In genomic region chr14:50819307-50819706, GRCh38 we compare ENCODE assay signal across 12 cellular contexts. TPM values are rescaled to one million over a fixed set of nuclear protein-coding genes. Genes with fewer than 3 reads are reported as not detected.
A peak's percentile ranks its signal among the peaks of the same experiment; 100 is the strongest.
DNase-seq lines count a peak whose midpoint lies in the region; ATAC-seq and TF ChIP-seq lines count a peak whose summit lies in the region.
"Not testable (repeated sequence)": the region's sequence is repeated elsewhere in the genome, so short reads cannot be mapped to it uniquely, and the experiment has no call there.
"Had no signal": no experiment of that assay in that cellular context is flagged by ENCODE, and none has a peak within 500 bp of the region (broad histone marks: within the 10 kb centered on the region; RNA-seq: fewer than 3 reads in every experiment).

No MANE protein-coding gene starts in this region.

- H3K9me3 Mint-ChIP-seq in CD4-positive, alpha-beta T cell; immature natural killer cell: not testable (repeated sequence)
- peaks cover 10% of the 10 kb centered on the region for H3K9me3 Mint-ChIP-seq in activated CD4-positive, alpha-beta T cell treated with anti-CD3 and anti-CD28 coated beads for 36 hours (ENCODE audit: low read depth)
- H3K9me3 Mint-ChIP-seq in activated naive CD8-positive, alpha-beta T cell treated with anti-CD3 and anti-CD28 coated beads for 36 hours = peaks cover 15% of the 10 kb centered on the region
- H3K9me3 Mint-ChIP-seq in stimulated activated naive B cell treated with anti-CD40 and anti-IgM and Interleukin-4, amounts not matched to agents 10 μg/mL and 1 μg/mL and 100 μg/mL, for 72 hours = peaks cover 7 to 10% of the 10 kb centered on the region in 2 donors

- not testable (repeated sequence) for TF ChIP-seq EP300 in neural cell (conservative IDR thresholded peaks at IDR 0.05; ENCODE audit: poor library complexity, severe bottlenecking)

- H3K36me3 ChIP-seq in Karpas-422 (ENCODE audit: insufficient read depth, low read length) = peaks cover 22% of the 10 kb centered on the region
- H3K36me3 ChIP-seq in neural cell (ENCODE audit: insufficient read depth, low read length) = not testable (repeated sequence)

- TF ChIP-seq CTCF in CD4-positive, alpha-beta T cell (IDR thresholded peaks at IDR 0.05); neural cell (IDR thresholded peaks at IDR 0.05; ENCODE audit: poor library complexity, severe bottlenecking): not testable (repeated sequence)

- H4K20me1 ChIP-seq in Karpas-422 (ENCODE audit: insufficient read depth, low read depth, low read length) = peaks cover 10% of the 10 kb centered on the region
- not testable (repeated sequence) for H4K20me1 ChIP-seq in neural cell (ENCODE audit: insufficient read depth)

- H3F3A ChIP-seq in neural cell (ENCODE audit: insufficient read depth, low read length, poor library complexity, severe bottlenecking) = not testable (repeated sequence)

- H3K36me3 Mint-ChIP-seq in CD4-positive, alpha-beta T cell (ENCODE audit: low read depth) = peaks cover 53% of the 10 kb centered on the region
- peaks cover 48% of the 10 kb centered on the region for H3K36me3 Mint-ChIP-seq in activated CD4-positive, alpha-beta T cell treated with anti-CD3 and anti-CD28 coated beads for 36 hours (ENCODE audit: low read depth)
- H3K36me3 Mint-ChIP-seq in activated naive CD8-positive, alpha-beta T cell treated with anti-CD3 and anti-CD28 coated beads for 36 hours = peaks cover 59% of the 10 kb centered on the region
- H3K36me3 Mint-ChIP-seq in immature natural killer cell = peaks cover 4 to 13% (median 8%) of the 10 kb centered on the region in 3 donors
- peaks cover 62 to 73% of the 10 kb centered on the region in 2 donors for H3K36me3 Mint-ChIP-seq in stimulated activated naive B cell treated with anti-CD40 and anti-IgM and Interleukin-4, amounts not matched to agents 10 μg/mL and 1 μg/mL and 100 μg/mL, for 72 hours

- not testable (repeated sequence) for TF ChIP-seq RAD21 in neural cell (conservative IDR thresholded peaks at IDR 0.05)

- H3K4me1 Mint-ChIP-seq in CD4-positive, alpha-beta T cell (ENCODE audit: low read depth) = peaks cover 88% of the 10 kb centered on the region
- peaks cover 72% of the 10 kb centered on the region for H3K4me1 Mint-ChIP-seq in activated CD4-positive, alpha-beta T cell treated with anti-CD3 and anti-CD28 coated beads for 36 hours
- H3K4me1 Mint-ChIP-seq in activated naive CD8-positive, alpha-beta T cell treated with anti-CD3 and anti-CD28 coated beads for 36 hours = peaks cover 76% of the 10 kb centered on the region
- H3K4me1 Mint-ChIP-seq in immature natural killer cell = peaks cover 69 to 72% of the 10 kb centered on the region in 2 donors
- H3K4me1 Mint-ChIP-seq in stimulated activated naive B cell treated with anti-CD40 and anti-IgM and Interleukin-4, amounts not matched to agents 10 μg/mL and 1 μg/mL and 100 μg/mL, for 72 hours = peaks cover 58 to 83% of the 10 kb centered on the region in 2 donors

- H3K4me3 Mint-ChIP-seq in CD4-positive, alpha-beta T cell = peak overlapping the region; percentile 34
- H3K4me3 Mint-ChIP-seq in activated CD4-positive, alpha-beta T cell treated with anti-CD3 and anti-CD28 coated beads for 36 hours; activated naive CD8-positive, alpha-beta T cell treated with anti-CD3 and anti-CD28 coated beads for 36 hours: not testable (repeated sequence)
- H3K4me3 Mint-ChIP-seq in immature natural killer cell = peak overlapping the region in 1 of 5 donors; percentile 43
- H3K4me3 Mint-ChIP-seq in stimulated activated naive B cell treated with anti-CD40 and anti-IgM and Interleukin-4, amounts not matched to agents 10 μg/mL and 1 μg/mL and 100 μg/mL, for 72 hours = peak overlapping the region; percentile 18 to 33

- H3K9ac ChIP-seq in Karpas-422 (ENCODE audit: low read length); neural cell (ENCODE audit: low read length): not testable (repeated sequence)

- not testable (repeated sequence) for H3K9me2 ChIP-seq in Karpas-422 (replicated peaks; ENCODE audit: insufficient read depth, low read length); neural cell (ENCODE audit: insufficient read depth, low read length)

- H3K79me2 ChIP-seq in Karpas-422 (ENCODE audit: low read length) (peaks cover 71% of the 10 kb centered on the region), neural cell (replicated peaks; ENCODE audit: insufficient read depth, low read length) (peaks cover 89% of the 10 kb centered on the region)

- H3K27me3 ChIP-seq in CD4-positive, alpha-beta T cell (ENCODE audit: control insufficient read depth, insufficient read depth, low read length); Karpas-422 (ENCODE audit: low read length); neural cell (ENCODE audit: insufficient read depth, low read depth, low read length): not testable (repeated sequence)

- not testable (repeated sequence) for H3K9me3 ChIP-seq in CD4-positive, alpha-beta T cell (ENCODE audit: control insufficient read depth, low read length); Karpas-422 (ENCODE audit: low read length); neural cell (ENCODE audit: low read length)

- POLR2A ChIA-PET in CD4-positive, alpha-beta T cell (lab: Charles Lee) = interaction anchor here (0.9 to 1.1 kb wide), 2 partner anchors 20 to 41 kb away, joined by 3 to 4 read pairs; no protein-coding TSS in a partner anchor
- POLR2A ChIA-PET in activated CD4-positive, alpha-beta T cell treated with anti-CD3 and anti-CD28 coated beads for 36 hours (lab: Charles Lee) = not testable (repeated sequence)

- H3K27ac Mint-ChIP-seq in CD4-positive, alpha-beta T cell = peak overlapping the region; percentile 83
- H3K27ac Mint-ChIP-seq in activated CD4-positive, alpha-beta T cell treated with anti-CD3 and anti-CD28 coated beads for 36 hours = peak overlapping the region; percentile 76
- H3K27ac Mint-ChIP-seq in activated naive CD8-positive, alpha-beta T cell treated with anti-CD3 and anti-CD28 coated beads for 36 hours = peak overlapping the region; percentile 77
- H3K27ac Mint-ChIP-seq in immature natural killer cell = peak overlapping the region in 5 of 6 donors; percentile 74 to 92 (median 83)
- peak overlapping the region; percentile 73 for H3K27ac Mint-ChIP-seq in stimulated activated naive B cell treated with anti-CD40 and anti-IgM and Interleukin-4, amounts not matched to agents 10 μg/mL and 1 μg/mL and 100 μg/mL, for 72 hours

- not testable (repeated sequence) for H3K4me2 ChIP-seq in Karpas-422 (ENCODE audit: low read depth, low read length, poor library complexity, severe bottlenecking); neural cell (ENCODE audit: low read length)

- intact Hi-C loops in CD4-positive, alpha-beta T cell (cut with DNase I, micrococcal nuclease) = loop anchor here in 1 of 2 experiments (2.0 kb wide), 1 partner anchor 13 kb away; no protein-coding TSS in a partner anchor
- intact Hi-C loops in activated CD4-positive, alpha-beta T cell treated with anti-CD3 and anti-CD28 coated beads for 36 hours (cut with DNase I, micrococcal nuclease) = loop anchor here in 1 of 2 experiments (1.0 kb wide), 1 partner anchor 32 kb away; no protein-coding TSS in a partner anchor

- H3K4me1 ChIP-seq in Karpas-422 (ENCODE audit: low read length) = peaks cover 62% of the 10 kb centered on the region

- H3K27me3 Mint-ChIP-seq in CD4-positive, alpha-beta T cell; activated CD4-positive, alpha-beta T cell treated with anti-CD3 and anti-CD28 coated beads for 36 hours; activated naive CD8-positive, alpha-beta T cell treated with anti-CD3 and anti-CD28 coated beads for 36 hours; immature natural killer cell (ENCODE audit: low read depth in 3 of 3); stimulated activated naive B cell treated with anti-CD40 and anti-IgM and Interleukin-4, amounts not matched to agents 10 μg/mL and 1 μg/mL and 100 μg/mL, for 72 hours: not testable (repeated sequence)

- CTCF ChIA-PET in CD4-positive, alpha-beta T cell (lab: Charles Lee) = not testable (repeated sequence)
- CTCF ChIA-PET in activated CD4-positive, alpha-beta T cell treated with anti-CD3 and anti-CD28 coated beads for 36 hours (lab: Charles Lee) = interaction anchor here (0.6 to 1.8 kb wide), 4 partner anchors 9 to 295 kb away, joined by 3 to 6 read pairs (median 4); no protein-coding TSS in a partner anchor

- not testable (repeated sequence) for H3K27ac ChIP-seq in CD4-positive, alpha-beta T cell (ENCODE audit: low read depth, low read length)
- H3K27ac ChIP-seq in Karpas-422 (ENCODE audit: low read length) = 0 out of 2 replicates have a peak overlapping the region, but pooled peaks have one; percentile 17
- H3K27ac ChIP-seq in neural cell (ENCODE audit: low read length) = peak overlapping the region; percentile 1

- H3K4me3 ChIP-seq in Karpas-422 (ENCODE audit: low read length); neural cell (ENCODE audit: low read length): not testable (repeated sequence)

- DNase-seq in CD4-positive, alpha-beta T cell; Karpas-422; immature natural killer cell; stimulated activated naive B cell treated with anti-CD40 and anti-IgM and Interleukin-4, amounts not matched to agents 10 μg/mL and 1 μg/mL and 100 μg/mL, for 72 hours: not testable (repeated sequence)
- peak; percentile 54 for DNase-seq in activated CD4-positive, alpha-beta T cell treated with anti-CD3 and anti-CD28 coated beads for 36 hours
- peak; percentile 33 to 35 for DNase-seq in activated T-cell treated with anti-CD3 and anti-CD28 coated beads, Interleukin-2, amount 50 U/mL, for 48 hours
- peak; percentile 18 for DNase-seq in activated naive CD8-positive, alpha-beta T cell treated with anti-CD3 and anti-CD28 coated beads for 36 hours

- H2AFZ ChIP-seq in Karpas-422 (ENCODE audit: low read length); neural cell (ENCODE audit: low read depth, low read length): not testable (repeated sequence)

- not testable (repeated sequence) for ATAC-seq in CD4-positive, alpha-beta T cell (ENCODE audit: poor library complexity); stimulated activated naive B cell treated with anti-CD40 and anti-IgM and Interleukin-4, amounts not matched to agents 10 μg/mL and 1 μg/mL and 100 μg/mL, for 72 hours (replicated peaks)
- ATAC-seq in activated CD4-positive, alpha-beta T cell treated with anti-CD3 and anti-CD28 coated beads for 36 hours = peak; percentile 43

RNA-seq across cellular contexts. Expression of gene NIN, which starts 11.7 kb away (rescaled TPM):
- 10 to 100 TPM; 96.8 to 98.5 TPM for total RNA-seq in CD4-positive, alpha-beta T cell
- 59.4 and 85.6 TPM in 2 replicates for total RNA-seq in Karpas-422 (2014; rRNA removed; shearing (Covaris generic); ENCODE audit: low replicate concordance)
- total RNA-seq in activated CD4-positive, alpha-beta T cell treated with anti-CD3 and anti-CD28 coated beads for 36 hours = 10 to 100 TPM; 47.5 to 53.8 TPM
- total RNA-seq in activated naive CD8-positive, alpha-beta T cell treated with anti-CD3 and anti-CD28 coated beads for 36 hours = 10 to 100 TPM; 66.6 to 67.9 TPM
- polyA plus RNA-seq in immature natural killer cell = 10 to 100 TPM in 1 of 3 donors, 1 to 10 TPM in 2; 8.4 to 43.3 (median 9.7) TPM
- polyA plus RNA-seq in neural cell = 34.1 and 47.6 TPM in 2 replicates
- polyA minus RNA-seq in neural cell = 57.9 and 63.6 TPM in 2 replicates

RNA-seq across cellular contexts. Expression of gene ABHD12B, which starts 52.5 kb away (rescaled TPM):
- total RNA-seq in CD4-positive, alpha-beta T cell = not detected
- total RNA-seq in Karpas-422 (2014; rRNA removed; shearing (Covaris generic); ENCODE audit: low replicate concordance) = not detected in 2 replicates
- total RNA-seq in activated CD4-positive, alpha-beta T cell treated with anti-CD3 and anti-CD28 coated beads for 36 hours = not detected
- total RNA-seq in activated naive CD8-positive, alpha-beta T cell treated with anti-CD3 and anti-CD28 coated beads for 36 hours = not detected
- not detected for polyA plus RNA-seq in immature natural killer cell
- not detected in 2 replicates for polyA plus RNA-seq in neural cell
- not detected in 2 replicates for polyA minus RNA-seq in neural cell
- total RNA-seq: Calu3, HT-29, M059J, Right ventricle myocardium inferior had no signal
